Comparison of ENCODE assay signal across 1 cellular context in the genomic region with DNA sequence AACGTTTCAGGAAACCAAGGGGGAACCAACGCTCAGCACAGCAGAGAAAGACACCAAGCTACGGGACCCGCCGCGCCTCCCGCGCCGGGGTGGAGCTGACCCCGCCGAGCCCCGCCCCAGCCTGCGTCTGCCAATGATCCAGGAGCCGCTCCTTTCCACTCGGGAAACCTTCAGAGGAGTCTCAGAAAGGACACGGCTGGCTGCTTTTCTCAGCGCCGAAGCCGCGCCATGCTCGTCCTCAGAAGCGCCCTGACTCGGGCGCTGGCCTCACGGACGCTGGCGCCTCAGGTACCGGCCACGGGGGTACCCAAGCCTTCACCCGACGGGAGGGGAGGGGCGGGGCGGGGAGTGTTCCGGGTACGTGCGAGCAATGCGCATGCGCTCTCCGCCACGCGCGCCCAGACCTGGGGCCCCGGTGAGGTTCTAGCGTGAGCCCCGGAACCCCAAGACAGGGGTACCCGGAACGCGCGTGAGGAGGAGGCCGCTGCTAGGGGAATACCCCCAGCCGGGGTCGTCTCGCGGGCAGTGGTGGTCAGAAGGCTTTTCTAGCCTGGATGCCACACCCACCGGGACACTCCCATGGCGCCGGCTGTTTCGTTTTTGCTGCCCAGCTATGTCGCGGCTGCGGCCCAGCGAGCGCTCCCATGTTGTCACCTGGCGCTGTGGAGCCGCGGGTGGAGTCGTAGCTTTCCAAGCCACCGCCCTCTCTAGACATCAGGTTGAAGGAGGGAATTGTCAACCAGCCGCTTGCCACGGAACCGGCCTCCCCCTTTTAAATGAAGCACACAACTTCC.
TF ChIP-seq lines count a peak whose summit lies in the region.

A gene (plus strand): TSS at position 119 of the 794 bp plus-strand sequence. CDS start 110 bp downstream, at position 229.

TF ChIP-seq in GM12878, 131 proteins besides CTCF, POLR2A, EP300 and RAD21 (continued from another document and continues in another):
- TF ChIP-seq, protein P1, sequence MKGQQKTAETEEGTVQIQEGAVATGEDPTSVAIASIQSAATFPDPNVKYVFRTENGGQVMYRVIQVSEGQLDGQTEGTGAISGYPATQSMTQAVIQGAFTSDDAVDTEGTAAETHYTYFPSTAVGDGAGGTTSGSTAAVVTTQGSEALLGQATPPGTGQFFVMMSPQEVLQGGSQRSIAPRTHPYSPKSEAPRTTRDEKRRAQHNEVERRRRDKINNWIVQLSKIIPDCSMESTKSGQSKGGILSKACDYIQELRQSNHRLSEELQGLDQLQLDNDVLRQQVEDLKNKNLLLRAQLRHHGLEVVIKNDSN (IDR thresholded peaks at IDR 0.05; ENCODE audit: borderline replicate concordance, extremely low read length, insufficient read depth, low read depth, low read length): no peak
- TF ChIP-seq, protein P2, sequence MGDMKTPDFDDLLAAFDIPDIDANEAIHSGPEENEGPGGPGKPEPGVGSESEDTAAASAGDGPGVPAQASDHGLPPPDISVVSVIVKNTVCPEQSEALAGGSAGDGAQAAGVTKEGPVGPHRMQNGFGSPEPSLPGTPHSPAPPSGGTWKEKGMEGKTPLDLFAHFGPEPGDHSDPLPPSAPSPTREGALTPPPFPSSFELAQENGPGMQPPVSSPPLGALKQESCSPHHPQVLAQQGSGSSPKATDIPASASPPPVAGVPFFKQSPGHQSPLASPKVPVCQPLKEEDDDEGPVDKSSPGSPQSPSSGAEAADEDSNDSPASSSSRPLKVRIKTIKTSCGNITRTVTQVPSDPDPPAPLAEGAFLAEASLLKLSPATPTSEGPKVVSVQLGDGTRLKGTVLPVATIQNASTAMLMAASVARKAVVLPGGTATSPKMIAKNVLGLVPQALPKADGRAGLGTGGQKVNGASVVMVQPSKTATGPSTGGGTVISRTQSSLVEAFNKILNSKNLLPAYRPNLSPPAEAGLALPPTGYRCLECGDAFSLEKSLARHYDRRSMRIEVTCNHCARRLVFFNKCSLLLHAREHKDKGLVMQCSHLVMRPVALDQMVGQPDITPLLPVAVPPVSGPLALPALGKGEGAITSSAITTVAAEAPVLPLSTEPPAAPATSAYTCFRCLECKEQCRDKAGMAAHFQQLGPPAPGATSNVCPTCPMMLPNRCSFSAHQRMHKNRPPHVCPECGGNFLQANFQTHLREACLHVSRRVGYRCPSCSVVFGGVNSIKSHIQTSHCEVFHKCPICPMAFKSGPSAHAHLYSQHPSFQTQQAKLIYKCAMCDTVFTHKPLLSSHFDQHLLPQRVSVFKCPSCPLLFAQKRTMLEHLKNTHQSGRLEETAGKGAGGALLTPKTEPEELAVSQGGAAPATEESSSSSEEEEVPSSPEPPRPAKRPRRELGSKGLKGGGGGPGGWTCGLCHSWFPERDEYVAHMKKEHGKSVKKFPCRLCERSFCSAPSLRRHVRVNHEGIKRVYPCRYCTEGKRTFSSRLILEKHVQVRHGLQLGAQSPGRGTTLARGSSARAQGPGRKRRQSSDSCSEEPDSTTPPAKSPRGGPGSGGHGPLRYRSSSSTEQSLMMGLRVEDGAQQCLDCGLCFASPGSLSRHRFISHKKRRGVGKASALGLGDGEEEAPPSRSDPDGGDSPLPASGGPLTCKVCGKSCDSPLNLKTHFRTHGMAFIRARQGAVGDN (IDR thresholded peaks at IDR 0.05): peak; percentile 69
- TF ChIP-seq NFIC (IDR thresholded peaks at IDR 0.05; ENCODE audit: low read depth, low read length): peak; percentile 10; the same call in 1 of the 2 replicates
- no peak for TF ChIP-seq JUND (IDR thresholded peaks at IDR 0.05; ENCODE audit: low read depth, low read length)
- no peak for TF ChIP-seq EZH2 (IDR thresholded peaks at IDR 0.05; ENCODE audit: borderline replicate concordance, control insufficient read depth, low read depth, low read length)
- no peak for TF ChIP-seq RELA (IDR thresholded peaks at IDR 0.05; ENCODE audit: borderline replicate concordance, partially characterized antibody)
- no peak for TF ChIP-seq CHD2 (IDR thresholded peaks at IDR 0.05; ENCODE audit: borderline replicate concordance, low read depth, low read length)
- no peak for TF ChIP-seq ZNF384 (IDR thresholded peaks at IDR 0.05; ENCODE audit: borderline replicate concordance, low read depth, low read length)
- no peak for TF ChIP-seq MEF2A (IDR thresholded peaks at IDR 0.05; ENCODE audit: insufficient read depth, low read depth, low read length)
- TF ChIP-seq, protein P3, sequence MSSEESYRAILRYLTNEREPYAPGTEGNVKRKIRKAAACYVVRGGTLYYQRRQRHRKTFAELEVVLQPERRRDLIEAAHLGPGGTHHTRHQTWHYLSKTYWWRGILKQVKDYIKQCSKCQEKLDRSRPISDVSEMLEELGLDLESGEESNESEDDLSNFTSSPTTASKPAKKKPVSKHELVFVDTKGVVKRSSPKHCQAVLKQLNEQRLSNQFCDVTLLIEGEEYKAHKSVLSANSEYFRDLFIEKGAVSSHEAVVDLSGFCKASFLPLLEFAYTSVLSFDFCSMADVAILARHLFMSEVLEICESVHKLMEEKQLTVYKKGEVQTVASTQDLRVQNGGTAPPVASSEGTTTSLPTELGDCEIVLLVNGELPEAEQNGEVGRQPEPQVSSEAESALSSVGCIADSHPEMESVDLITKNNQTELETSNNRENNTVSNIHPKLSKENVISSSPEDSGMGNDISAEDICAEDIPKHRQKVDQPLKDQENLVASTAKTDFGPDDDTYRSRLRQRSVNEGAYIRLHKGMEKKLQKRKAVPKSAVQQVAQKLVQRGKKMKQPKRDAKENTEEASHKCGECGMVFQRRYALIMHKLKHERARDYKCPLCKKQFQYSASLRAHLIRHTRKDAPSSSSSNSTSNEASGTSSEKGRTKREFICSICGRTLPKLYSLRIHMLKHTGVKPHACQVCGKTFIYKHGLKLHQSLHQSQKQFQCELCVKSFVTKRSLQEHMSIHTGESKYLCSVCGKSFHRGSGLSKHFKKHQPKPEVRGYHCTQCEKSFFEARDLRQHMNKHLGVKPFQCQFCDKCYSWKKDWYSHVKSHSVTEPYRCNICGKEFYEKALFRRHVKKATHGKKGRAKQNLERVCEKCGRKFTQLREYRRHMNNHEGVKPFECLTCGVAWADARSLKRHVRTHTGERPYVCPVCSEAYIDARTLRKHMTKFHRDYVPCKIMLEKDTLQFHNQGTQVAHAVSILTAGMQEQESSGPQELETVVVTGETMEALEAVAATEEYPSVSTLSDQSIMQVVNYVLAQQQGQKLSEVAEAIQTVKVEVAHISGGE (CRISPR knock-in tag; IDR thresholded peaks at IDR 0.05): no peak
- no peak for TF ChIP-seq NFXL1 (IDR thresholded peaks at IDR 0.05; ENCODE audit: borderline replicate concordance)
- TF ChIP-seq, protein P4, sequence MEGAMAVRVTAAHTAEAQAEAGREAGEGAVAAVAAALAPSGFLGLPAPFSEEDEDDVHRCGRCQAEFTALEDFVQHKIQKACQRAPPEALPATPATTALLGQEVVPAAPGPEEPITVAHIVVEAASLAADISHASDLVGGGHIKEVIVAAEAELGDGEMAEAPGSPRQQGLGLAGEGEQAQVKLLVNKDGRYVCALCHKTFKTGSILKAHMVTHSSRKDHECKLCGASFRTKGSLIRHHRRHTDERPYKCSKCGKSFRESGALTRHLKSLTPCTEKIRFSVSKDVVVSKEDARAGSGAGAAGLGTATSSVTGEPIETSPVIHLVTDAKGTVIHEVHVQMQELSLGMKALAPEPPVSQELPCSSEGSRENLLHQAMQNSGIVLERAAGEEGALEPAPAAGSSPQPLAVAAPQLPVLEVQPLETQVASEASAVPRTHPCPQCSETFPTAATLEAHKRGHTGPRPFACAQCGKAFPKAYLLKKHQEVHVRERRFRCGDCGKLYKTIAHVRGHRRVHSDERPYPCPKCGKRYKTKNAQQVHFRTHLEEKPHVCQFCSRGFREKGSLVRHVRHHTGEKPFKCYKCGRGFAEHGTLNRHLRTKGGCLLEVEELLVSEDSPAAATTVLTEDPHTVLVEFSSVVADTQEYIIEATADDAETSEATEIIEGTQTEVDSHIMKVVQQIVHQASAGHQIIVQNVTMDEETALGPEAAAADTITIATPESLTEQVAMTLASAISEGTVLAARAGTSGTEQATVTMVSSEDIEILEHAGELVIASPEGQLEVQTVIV (IDR thresholded peaks at IDR 0.05; ENCODE audit: borderline replicate concordance, partially characterized antibody): no peak
- no peak for TF ChIP-seq TBL1XR1 (IDR thresholded peaks at IDR 0.05; ENCODE audit: low read depth, low read length)
- no peak for TF ChIP-seq HDAC2 (IDR thresholded peaks at IDR 0.05)
- TF ChIP-seq SIX5 (IDR thresholded peaks at IDR 0.05; ENCODE audit: low read depth, low read length, severe bottlenecking): no peak
- peak; percentile 13; the same call in 1 of the 2 replicates for TF ChIP-seq SMARCA5 (IDR thresholded peaks at IDR 0.05)
- TF ChIP-seq STAT1 (conservative IDR thresholded peaks at IDR 0.05): no peak
- TF ChIP-seq YBX1 (IDR thresholded peaks at IDR 0.05): no peak
- TF ChIP-seq MXI1 (IDR thresholded peaks at IDR 0.05; ENCODE audit: low read depth, low read length): peak; percentile 84
- no peak for TF ChIP-seq MTA3 (IDR thresholded peaks at IDR 0.05; ENCODE audit: borderline replicate concordance, low read length)
- peak; percentile 66 for TF ChIP-seq POLR2AphosphoS5 (IDR thresholded peaks at IDR 0.05; ENCODE audit: low read length)
- TF ChIP-seq, protein P5, sequence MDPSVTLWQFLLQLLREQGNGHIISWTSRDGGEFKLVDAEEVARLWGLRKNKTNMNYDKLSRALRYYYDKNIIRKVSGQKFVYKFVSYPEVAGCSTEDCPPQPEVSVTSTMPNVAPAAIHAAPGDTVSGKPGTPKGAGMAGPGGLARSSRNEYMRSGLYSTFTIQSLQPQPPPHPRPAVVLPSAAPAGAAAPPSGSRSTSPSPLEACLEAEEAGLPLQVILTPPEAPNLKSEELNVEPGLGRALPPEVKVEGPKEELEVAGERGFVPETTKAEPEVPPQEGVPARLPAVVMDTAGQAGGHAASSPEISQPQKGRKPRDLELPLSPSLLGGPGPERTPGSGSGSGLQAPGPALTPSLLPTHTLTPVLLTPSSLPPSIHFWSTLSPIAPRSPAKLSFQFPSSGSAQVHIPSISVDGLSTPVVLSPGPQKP (IDR thresholded peaks at IDR 0.05; ENCODE audit: low read depth, low read length): no peak; the same call in 1 of the 2 replicates
- no peak for TF ChIP-seq BCL11A (IDR thresholded peaks at IDR 0.05; ENCODE audit: low read depth, low read length)
- peak; percentile 61; the same call in 1 of the 2 replicates for TF ChIP-seq SMAD5 (IDR thresholded peaks at IDR 0.05; ENCODE audit: low read depth)
- no peak for TF ChIP-seq GABPA (IDR thresholded peaks at IDR 0.05; ENCODE audit: low read depth)
- TF ChIP-seq PAX5 (IDR thresholded peaks at IDR 0.05; ENCODE audit: borderline replicate concordance, low read depth, low read length): 0 out of 2 replicates have a peak, but pooled peaks have one; percentile 62
- TF ChIP-seq NBN (IDR thresholded peaks at IDR 0.05): peak; percentile 13; the same call in 1 of the 2 replicates
- no peak for TF ChIP-seq SUZ12 (IDR thresholded peaks at IDR 0.05; ENCODE audit: unreplicated experiment)
- TF ChIP-seq, protein P6, sequence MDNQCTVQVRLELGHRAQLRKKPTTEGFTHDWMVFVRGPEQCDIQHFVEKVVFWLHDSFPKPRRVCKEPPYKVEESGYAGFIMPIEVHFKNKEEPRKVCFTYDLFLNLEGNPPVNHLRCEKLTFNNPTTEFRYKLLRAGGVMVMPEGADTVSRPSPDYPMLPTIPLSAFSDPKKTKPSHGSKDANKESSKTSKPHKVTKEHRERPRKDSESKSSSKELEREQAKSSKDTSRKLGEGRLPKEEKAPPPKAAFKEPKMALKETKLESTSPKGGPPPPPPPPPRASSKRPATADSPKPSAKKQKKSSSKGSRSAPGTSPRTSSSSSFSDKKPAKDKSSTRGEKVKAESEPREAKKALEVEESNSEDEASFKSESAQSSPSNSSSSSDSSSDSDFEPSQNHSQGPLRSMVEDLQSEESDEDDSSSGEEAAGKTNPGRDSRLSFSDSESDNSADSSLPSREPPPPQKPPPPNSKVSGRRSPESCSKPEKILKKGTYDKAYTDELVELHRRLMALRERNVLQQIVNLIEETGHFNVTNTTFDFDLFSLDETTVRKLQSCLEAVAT (IDR thresholded peaks at IDR 0.05): no peak; the same call in 1 of the 2 replicates
- no peak for TF ChIP-seq KLF5 (IDR thresholded peaks at IDR 0.05; ENCODE audit: partially characterized antibody)
- no peak for TF ChIP-seq ZNF274 (IDR thresholded peaks at IDR 0.05; ENCODE audit: insufficient read depth, insufficient read length)
- TF ChIP-seq, protein P7, sequence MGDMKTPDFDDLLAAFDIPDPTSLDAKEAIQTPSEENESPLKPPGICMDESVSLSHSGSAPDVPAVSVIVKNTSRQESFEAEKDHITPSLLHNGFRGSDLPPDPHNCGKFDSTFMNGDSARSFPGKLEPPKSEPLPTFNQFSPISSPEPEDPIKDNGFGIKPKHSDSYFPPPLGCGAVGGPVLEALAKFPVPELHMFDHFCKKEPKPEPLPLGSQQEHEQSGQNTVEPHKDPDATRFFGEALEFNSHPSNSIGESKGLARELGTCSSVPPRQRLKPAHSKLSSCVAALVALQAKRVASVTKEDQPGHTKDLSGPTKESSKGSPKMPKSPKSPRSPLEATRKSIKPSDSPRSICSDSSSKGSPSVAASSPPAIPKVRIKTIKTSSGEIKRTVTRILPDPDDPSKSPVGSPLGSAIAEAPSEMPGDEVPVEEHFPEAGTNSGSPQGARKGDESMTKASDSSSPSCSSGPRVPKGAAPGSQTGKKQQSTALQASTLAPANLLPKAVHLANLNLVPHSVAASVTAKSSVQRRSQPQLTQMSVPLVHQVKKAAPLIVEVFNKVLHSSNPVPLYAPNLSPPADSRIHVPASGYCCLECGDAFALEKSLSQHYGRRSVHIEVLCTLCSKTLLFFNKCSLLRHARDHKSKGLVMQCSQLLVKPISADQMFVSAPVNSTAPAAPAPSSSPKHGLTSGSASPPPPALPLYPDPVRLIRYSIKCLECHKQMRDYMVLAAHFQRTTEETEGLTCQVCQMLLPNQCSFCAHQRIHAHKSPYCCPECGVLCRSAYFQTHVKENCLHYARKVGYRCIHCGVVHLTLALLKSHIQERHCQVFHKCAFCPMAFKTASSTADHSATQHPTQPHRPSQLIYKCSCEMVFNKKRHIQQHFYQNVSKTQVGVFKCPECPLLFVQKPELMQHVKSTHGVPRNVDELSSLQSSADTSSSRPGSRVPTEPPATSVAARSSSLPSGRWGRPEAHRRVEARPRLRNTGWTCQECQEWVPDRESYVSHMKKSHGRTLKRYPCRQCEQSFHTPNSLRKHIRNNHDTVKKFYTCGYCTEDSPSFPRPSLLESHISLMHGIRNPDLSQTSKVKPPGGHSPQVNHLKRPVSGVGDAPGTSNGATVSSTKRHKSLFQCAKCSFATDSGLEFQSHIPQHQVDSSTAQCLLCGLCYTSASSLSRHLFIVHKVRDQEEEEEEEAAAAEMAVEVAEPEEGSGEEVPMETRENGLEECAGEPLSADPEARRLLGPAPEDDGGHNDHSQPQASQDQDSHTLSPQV (IDR thresholded peaks at IDR 0.05): no peak
- no peak for TF ChIP-seq ESRRA (IDR thresholded peaks at IDR 0.05; ENCODE audit: low read length)
- TF ChIP-seq PAX8 (IDR thresholded peaks at IDR 0.05): no peak
- TF ChIP-seq ZZZ3 (IDR thresholded peaks at IDR 0.05; ENCODE audit: control insufficient read depth, insufficient read length, low read depth): no peak
- no peak for TF ChIP-seq SREBF1 (IDR thresholded peaks at IDR 0.05; ENCODE audit: low read length)
- TF ChIP-seq RAD51 (IDR thresholded peaks at IDR 0.05): no peak
- no peak for TF ChIP-seq CBX5 (IDR thresholded peaks at IDR 0.05; ENCODE audit: low read depth)
